Comparison of ENCODE assay signal across 26 cellular contexts in the genomic region with DNA sequence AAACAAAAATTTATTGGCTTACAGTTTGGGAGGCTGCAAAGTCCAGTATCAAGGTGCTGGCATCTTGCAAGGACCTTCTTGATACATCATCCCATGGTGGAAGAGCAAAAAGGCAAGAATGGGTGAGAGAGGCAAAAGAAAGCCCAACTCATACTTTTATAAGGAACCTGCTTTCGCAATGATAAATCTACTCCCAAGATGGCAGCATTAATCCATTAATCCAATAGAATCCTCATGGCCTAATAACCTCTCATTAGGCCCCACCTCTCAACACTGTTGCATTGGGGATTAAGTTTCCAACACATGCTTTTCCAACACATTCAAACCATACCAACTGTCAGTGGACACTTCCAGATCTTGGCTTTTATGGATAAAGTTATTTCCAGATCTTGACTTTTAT.
"Had no signal": no experiment of that assay in that cellular context is flagged by ENCODE, and none has a peak within 500 bp of the region (broad histone marks: within the 10 kb centered on the region; RNA-seq: fewer than 3 reads in every experiment).

No MANE protein-coding gene starts in this region.

- H3K9me3 ChIP-seq: mucosa of descending colon had no signal

- DNase-seq: activated CD4-positive, alpha-beta memory T cell treated with anti-CD3 and anti-CD28 coated beads for 36 hours; activated CD4-positive, alpha-beta T cell treated with anti-CD3 and anti-CD28 coated beads for 48 hours; activated CD8-positive, alpha-beta memory T cell treated with anti-CD3 and anti-CD28 coated beads, Interleukin-2, amount 50 U/mL, for 4 hours; activated gamma-delta T cell; activated naive CD4-positive, alpha-beta T cell treated with anti-CD3 and anti-CD28 coated beads, Interleukin-2, amount 10 ng/mL, durations not matched to agents 7 days and 5 days; activated naive CD8-positive, alpha-beta T cell treated with anti-CD3 and anti-CD28 coated beads, Interleukin-2, amount 10 ng/mL, durations not matched to agents 7 days and 5 days; activated T-cell treated with anti-CD3 and anti-CD28 coated beads, Interleukin-2, amount 50 U/mL, for 1 hour; central memory CD4-positive, alpha-beta T cell; effector CD8-positive, alpha-beta T cell; islet precursor cell; left ventricle myocardium inferior; mesendoderm; mucosa of descending colon; posterior cingulate gyrus; right cardiac atrium; spleen; stimulated activated naive CD4-positive, alpha-beta T cell treated with Interleukin-2 at 50 U/mL for 16 hours; T1000; WERI-Rb-1 had no signal

- H3K79me2 ChIP-seq: hepatocyte had no signal

- H3K4me3 ChIP-seq: ascending aorta, gastroesophageal sphincter, hepatocyte, left ventricle myocardium inferior, lung, mucosa of descending colon, spleen, tibial nerve had no signal

- H3K27ac ChIP-seq: ascending aorta, gastroesophageal sphincter, hepatocyte, left ventricle myocardium inferior, spleen, tibial nerve, WERI-Rb-1 had no signal

- H3K4me2 ChIP-seq: hepatocyte had no signal

- H2AFZ ChIP-seq: hepatocyte had no signal

- ATAC-seq: activated CD4-positive, CD25-positive, alpha-beta regulatory T cell treated with anti-CD3 and anti-CD28 coated beads, Interleukin-2, amount 50 U/mL, for 24 hours; gastroesophageal sphincter; mucosa of descending colon; natural killer cell treated with Interleukin-12 subunit alpha and Interleukin-12 subunit beta and Interleukin-15 and Interleukin-18, amount 100 ng/mL, for 72 hours; right cardiac atrium had no signal

- H3K4me1 ChIP-seq: ascending aorta, gastroesophageal sphincter, left ventricle myocardium inferior, spleen had no signal

- H3K36me3 ChIP-seq: ascending aorta, gastroesophageal sphincter, left ventricle myocardium inferior, spleen, tibial nerve, WERI-Rb-1 had no signal

- H3K27me3 ChIP-seq: ascending aorta, gastroesophageal sphincter, hepatocyte, tibial nerve had no signal
